ENCODE assay signal across 1 cellular context in the genomic region with DNA sequence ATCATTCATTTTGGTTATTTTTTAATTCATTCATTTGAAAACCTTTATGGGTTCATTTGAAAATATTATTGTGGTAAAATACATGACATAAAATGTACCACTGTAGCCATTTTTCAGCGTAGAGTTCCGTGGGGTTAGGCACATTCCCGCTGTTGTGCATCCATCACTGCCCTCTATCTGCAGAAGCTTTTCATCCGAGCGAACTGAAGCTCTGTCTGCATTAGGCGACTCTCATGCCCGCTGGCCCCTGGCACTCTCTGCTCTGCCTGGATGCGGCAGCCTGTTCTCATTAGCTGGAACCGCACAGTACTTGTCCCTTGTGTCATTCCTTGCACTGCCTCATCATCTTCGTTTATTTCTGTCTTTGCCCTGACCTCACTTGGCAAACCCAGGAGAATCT.
TF ChIP-seq lines count a peak whose summit lies in the region.

No MANE protein-coding gene starts in this region.

TF ChIP-seq in SK-N-SH, 30 proteins besides CTCF, POLR2A, EP300 and RAD21:
- no peak for TF ChIP-seq ELF1 (IDR thresholded peaks at IDR 0.05)
- TF ChIP-seq, protein P1, sequence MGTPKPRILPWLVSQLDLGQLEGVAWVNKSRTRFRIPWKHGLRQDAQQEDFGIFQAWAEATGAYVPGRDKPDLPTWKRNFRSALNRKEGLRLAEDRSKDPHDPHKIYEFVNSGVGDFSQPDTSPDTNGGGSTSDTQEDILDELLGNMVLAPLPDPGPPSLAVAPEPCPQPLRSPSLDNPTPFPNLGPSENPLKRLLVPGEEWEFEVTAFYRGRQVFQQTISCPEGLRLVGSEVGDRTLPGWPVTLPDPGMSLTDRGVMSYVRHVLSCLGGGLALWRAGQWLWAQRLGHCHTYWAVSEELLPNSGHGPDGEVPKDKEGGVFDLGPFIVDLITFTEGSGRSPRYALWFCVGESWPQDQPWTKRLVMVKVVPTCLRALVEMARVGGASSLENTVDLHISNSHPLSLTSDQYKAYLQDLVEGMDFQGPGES (IDR thresholded peaks at IDR 0.05; ENCODE audit: low read depth, low read length), result no peak
- TF ChIP-seq MXI1 (IDR thresholded peaks at IDR 0.05; ENCODE audit: low read depth, low read length), result peak; percentile 53; the same call in 1 of the 2 replicates
- TF ChIP-seq TCF12 (IDR thresholded peaks at IDR 0.05), result no peak
- TF ChIP-seq, protein P2, sequence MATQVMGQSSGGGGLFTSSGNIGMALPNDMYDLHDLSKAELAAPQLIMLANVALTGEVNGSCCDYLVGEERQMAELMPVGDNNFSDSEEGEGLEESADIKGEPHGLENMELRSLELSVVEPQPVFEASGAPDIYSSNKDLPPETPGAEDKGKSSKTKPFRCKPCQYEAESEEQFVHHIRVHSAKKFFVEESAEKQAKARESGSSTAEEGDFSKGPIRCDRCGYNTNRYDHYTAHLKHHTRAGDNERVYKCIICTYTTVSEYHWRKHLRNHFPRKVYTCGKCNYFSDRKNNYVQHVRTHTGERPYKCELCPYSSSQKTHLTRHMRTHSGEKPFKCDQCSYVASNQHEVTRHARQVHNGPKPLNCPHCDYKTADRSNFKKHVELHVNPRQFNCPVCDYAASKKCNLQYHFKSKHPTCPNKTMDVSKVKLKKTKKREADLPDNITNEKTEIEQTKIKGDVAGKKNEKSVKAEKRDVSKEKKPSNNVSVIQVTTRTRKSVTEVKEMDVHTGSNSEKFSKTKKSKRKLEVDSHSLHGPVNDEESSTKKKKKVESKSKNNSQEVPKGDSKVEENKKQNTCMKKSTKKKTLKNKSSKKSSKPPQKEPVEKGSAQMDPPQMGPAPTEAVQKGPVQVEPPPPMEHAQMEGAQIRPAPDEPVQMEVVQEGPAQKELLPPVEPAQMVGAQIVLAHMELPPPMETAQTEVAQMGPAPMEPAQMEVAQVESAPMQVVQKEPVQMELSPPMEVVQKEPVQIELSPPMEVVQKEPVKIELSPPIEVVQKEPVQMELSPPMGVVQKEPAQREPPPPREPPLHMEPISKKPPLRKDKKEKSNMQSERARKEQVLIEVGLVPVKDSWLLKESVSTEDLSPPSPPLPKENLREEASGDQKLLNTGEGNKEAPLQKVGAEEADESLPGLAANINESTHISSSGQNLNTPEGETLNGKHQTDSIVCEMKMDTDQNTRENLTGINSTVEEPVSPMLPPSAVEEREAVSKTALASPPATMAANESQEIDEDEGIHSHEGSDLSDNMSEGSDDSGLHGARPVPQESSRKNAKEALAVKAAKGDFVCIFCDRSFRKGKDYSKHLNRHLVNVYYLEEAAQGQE (IDR thresholded peaks at IDR 0.05; ENCODE audit: low read depth, low read length), result no peak
- TF ChIP-seq RCOR1 (IDR thresholded peaks at IDR 0.05; ENCODE audit: low read length), result peak; percentile 45; the same call in 1 of the 2 replicates
- no peak for TF ChIP-seq NRF1 (IDR thresholded peaks at IDR 0.05; ENCODE audit: low read depth, low read length)
- no peak for TF ChIP-seq NFIC (IDR thresholded peaks at IDR 0.05; ENCODE audit: borderline replicate concordance)
- no peak for TF ChIP-seq YY1 (IDR thresholded peaks at IDR 0.05; ENCODE audit: low read depth)
- no peak for TF ChIP-seq GABPA (IDR thresholded peaks at IDR 0.05; ENCODE audit: low read depth)
- no peak for TF ChIP-seq EZH2phosphoT487 (IDR thresholded peaks at IDR 0.05; ENCODE audit: borderline replicate concordance, low read depth)
- TF ChIP-seq TEAD4 (IDR thresholded peaks at IDR 0.05; ENCODE audit: borderline replicate concordance, insufficient read depth), result no peak
- TF ChIP-seq CHD2 (IDR thresholded peaks at IDR 0.05; ENCODE audit: low read length, partially characterized antibody), result peak; percentile 25
- no peak for TF ChIP-seq GATA2 (CRISPR knock-in tag; IDR thresholded peaks at IDR 0.05)
- peak; percentile 45; the same call in 1 of the 2 replicates for TF ChIP-seq SMC3 (IDR thresholded peaks at IDR 0.05; ENCODE audit: low read depth, low read length)
- TF ChIP-seq, protein P3, sequence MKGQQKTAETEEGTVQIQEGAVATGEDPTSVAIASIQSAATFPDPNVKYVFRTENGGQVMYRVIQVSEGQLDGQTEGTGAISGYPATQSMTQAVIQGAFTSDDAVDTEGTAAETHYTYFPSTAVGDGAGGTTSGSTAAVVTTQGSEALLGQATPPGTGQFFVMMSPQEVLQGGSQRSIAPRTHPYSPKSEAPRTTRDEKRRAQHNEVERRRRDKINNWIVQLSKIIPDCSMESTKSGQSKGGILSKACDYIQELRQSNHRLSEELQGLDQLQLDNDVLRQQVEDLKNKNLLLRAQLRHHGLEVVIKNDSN (IDR thresholded peaks at IDR 0.05; ENCODE audit: borderline replicate concordance, low read depth), result no peak
- no peak for TF ChIP-seq JUND (IDR thresholded peaks at IDR 0.05)
- no peak for TF ChIP-seq RFX5 (IDR thresholded peaks at IDR 0.05; ENCODE audit: low read length)
- TF ChIP-seq, protein P4, sequence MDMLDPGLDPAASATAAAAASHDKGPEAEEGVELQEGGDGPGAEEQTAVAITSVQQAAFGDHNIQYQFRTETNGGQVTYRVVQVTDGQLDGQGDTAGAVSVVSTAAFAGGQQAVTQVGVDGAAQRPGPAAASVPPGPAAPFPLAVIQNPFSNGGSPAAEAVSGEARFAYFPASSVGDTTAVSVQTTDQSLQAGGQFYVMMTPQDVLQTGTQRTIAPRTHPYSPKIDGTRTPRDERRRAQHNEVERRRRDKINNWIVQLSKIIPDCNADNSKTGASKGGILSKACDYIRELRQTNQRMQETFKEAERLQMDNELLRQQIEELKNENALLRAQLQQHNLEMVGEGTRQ (IDR thresholded peaks at IDR 0.05; ENCODE audit: borderline replicate concordance, low read depth, low read length), result no peak
- TF ChIP-seq, protein P5, sequence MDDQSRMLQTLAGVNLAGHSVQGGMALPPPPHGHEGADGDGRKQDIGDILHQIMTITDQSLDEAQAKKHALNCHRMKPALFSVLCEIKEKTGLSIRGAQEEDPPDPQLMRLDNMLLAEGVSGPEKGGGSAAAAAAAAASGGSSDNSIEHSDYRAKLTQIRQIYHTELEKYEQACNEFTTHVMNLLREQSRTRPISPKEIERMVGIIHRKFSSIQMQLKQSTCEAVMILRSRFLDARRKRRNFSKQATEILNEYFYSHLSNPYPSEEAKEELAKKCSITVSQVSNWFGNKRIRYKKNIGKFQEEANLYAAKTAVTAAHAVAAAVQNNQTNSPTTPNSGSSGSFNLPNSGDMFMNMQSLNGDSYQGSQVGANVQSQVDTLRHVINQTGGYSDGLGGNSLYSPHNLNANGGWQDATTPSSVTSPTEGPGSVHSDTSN (IDR thresholded peaks at IDR 0.05), result no peak
- TF ChIP-seq TAF1 (IDR thresholded peaks at IDR 0.05; ENCODE audit: borderline replicate concordance, low read depth, low read length), result no peak
- TF ChIP-seq POLR2AphosphoS5 (IDR thresholded peaks at IDR 0.05; ENCODE audit: low read depth, low read length), result no peak
- TF ChIP-seq, protein P6, sequence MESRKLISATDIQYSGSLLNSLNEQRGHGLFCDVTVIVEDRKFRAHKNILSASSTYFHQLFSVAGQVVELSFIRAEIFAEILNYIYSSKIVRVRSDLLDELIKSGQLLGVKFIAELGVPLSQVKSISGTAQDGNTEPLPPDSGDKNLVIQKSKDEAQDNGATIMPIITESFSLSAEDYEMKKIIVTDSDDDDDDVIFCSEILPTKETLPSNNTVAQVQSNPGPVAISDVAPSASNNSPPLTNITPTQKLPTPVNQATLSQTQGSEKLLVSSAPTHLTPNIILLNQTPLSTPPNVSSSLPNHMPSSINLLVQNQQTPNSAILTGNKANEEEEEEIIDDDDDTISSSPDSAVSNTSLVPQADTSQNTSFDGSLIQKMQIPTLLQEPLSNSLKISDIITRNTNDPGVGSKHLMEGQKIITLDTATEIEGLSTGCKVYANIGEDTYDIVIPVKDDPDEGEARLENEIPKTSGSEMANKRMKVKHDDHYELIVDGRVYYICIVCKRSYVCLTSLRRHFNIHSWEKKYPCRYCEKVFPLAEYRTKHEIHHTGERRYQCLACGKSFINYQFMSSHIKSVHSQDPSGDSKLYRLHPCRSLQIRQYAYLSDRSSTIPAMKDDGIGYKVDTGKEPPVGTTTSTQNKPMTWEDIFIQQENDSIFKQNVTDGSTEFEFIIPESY (IDR thresholded peaks at IDR 0.05; ENCODE audit: borderline replicate concordance, low read depth), result no peak
- no peak for TF ChIP-seq RXRA (IDR thresholded peaks at IDR 0.05; ENCODE audit: borderline replicate concordance, low read depth)
- TF ChIP-seq FOXJ3 (CRISPR knock-in tag; IDR thresholded peaks at IDR 0.05), result no peak
- TF ChIP-seq, protein P7, sequence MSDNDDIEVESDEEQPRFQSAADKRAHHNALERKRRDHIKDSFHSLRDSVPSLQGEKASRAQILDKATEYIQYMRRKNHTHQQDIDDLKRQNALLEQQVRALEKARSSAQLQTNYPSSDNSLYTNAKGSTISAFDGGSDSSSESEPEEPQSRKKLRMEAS (IDR thresholded peaks at IDR 0.05; ENCODE audit: low read depth), result no peak
- TF ChIP-seq MEF2A (IDR thresholded peaks at IDR 0.05; ENCODE audit: borderline replicate concordance, low read depth), result no peak
- TF ChIP-seq FOSL2 (IDR thresholded peaks at IDR 0.05; ENCODE audit: borderline replicate concordance, low read depth), result no peak
- TF ChIP-seq FOXM1 (IDR thresholded peaks at IDR 0.05; ENCODE audit: low read depth), result no peak
- no peak for TF ChIP-seq SIN3A (IDR thresholded peaks at IDR 0.05; ENCODE audit: borderline replicate concordance, low read depth, low read length)
